ENCODE assay signal across 19 cellular contexts in genomic region chr11:2561283-2562180, GRCh38.
DNase-seq lines count a peak whose midpoint lies in the region; ATAC-seq and TF ChIP-seq lines count a peak whose summit lies in the region.
"Had no signal": no experiment of that assay in that cellular context is flagged by ENCODE, and none has a peak within 500 bp of the region (broad histone marks: within the 10 kb centered on the region; RNA-seq: fewer than 3 reads in every experiment).

No MANE protein-coding gene starts in this region.

- peaks cover 0 to 4% (median 0%) of the 10 kb centered on the region in 7 donors for H3K9me3 Mint-ChIP-seq in CD14-positive monocyte
- H3K9me3 Mint-ChIP-seq: activated CD4-positive, alpha-beta T cell treated with anti-CD3 and anti-CD28 coated beads, Interleukin-2, amount 10 ng/mL, durations not matched to agents 7 days and 5 days; activated naive CD4-positive, alpha-beta T cell treated with anti-CD3 and anti-CD28 coated beads, Interleukin-2, amount 10 ng/mL, durations not matched to agents 7 days and 5 days; IgD-negative memory B cell had no signal

- 84 to 91% (median 85%) methylated on average over 22 to 23 of the region's 23 CpGs for WGBS in ovary, 3 donors

- no peaks in the 10 kb centered on the region for H3K36me3 ChIP-seq in RWPE2 (ENCODE audit: low read depth)
- H3K36me3 ChIP-seq in ovary: no peaks in the 10 kb centered on the region
- no peaks in the 10 kb centered on the region for H3K36me3 ChIP-seq in A673 (ENCODE audit: insufficient read depth, low read length, poor library complexity, severe bottlenecking)
- H3K36me3 ChIP-seq: brain microvascular endothelial cell, neural progenitor cell had no signal

- CTCF ChIA-PET in A673 (lab: Charles Lee): no interaction called here

- H3K4me3 Mint-ChIP-seq in CD14-positive monocyte: peak overlapping the region in 1 of 2 donors; percentile 46
- H3K4me3 Mint-ChIP-seq: activated CD4-positive, alpha-beta T cell treated with anti-CD3 and anti-CD28 coated beads, Interleukin-2, amount 10 ng/mL, durations not matched to agents 7 days and 5 days; activated naive CD4-positive, alpha-beta T cell treated with anti-CD3 and anti-CD28 coated beads, Interleukin-2, amount 10 ng/mL, durations not matched to agents 7 days and 5 days; IgD-negative memory B cell; neural progenitor cell had no signal

- POLR2A ChIA-PET in A673 (lab: Charles Lee; ENCODE audit: low non-redundant PET): no interaction called here

- intact Hi-C loops in CD14-positive monocyte (cut with micrococcal nuclease) (no loop called here), left cardiac atrium (cut with DNase I) (loop anchor here in 1 of 2 donors (10.0 kb wide), 1 partner anchor 113 kb away; no protein-coding TSS in a partner anchor), ovary (cut with DNase I) (no loop called here), A673 (cut with micrococcal nuclease; ENCODE audit: unreplicated experiment) (no loop called here)

- BruUV-seq in A673 (replicated peaks; lab: Mats Ljungman, UMichigan): no TSS peak

- no peak for TF ChIP-seq EP300 in ovary (IDR thresholded peaks at IDR 0.05)

- peak overlapping the region; percentile 10 to 85 (median 56) for H3K27ac Mint-ChIP-seq in CD14-positive monocyte
- H3K27ac Mint-ChIP-seq: activated CD4-positive, alpha-beta T cell treated with anti-CD3 and anti-CD28 coated beads, Interleukin-2, amount 10 ng/mL, durations not matched to agents 7 days and 5 days; activated naive CD4-positive, alpha-beta T cell treated with anti-CD3 and anti-CD28 coated beads, Interleukin-2, amount 10 ng/mL, durations not matched to agents 7 days and 5 days; neural progenitor cell had no signal

- no peak overlapping the region for H3K4me3 ChIP-seq in RWPE2 (ENCODE audit: severe bottlenecking)
- H3K4me3 ChIP-seq in ovary: no peak overlapping the region
- H3K4me3 ChIP-seq in A673 (ENCODE audit: low read depth, low read length, poor library complexity, severe bottlenecking): no peak overlapping the region
- H3K4me3 ChIP-seq: neural progenitor cell, SK-N-MC had no signal

- H3K27ac ChIP-seq in RWPE2 (ENCODE audit: poor library complexity, severe bottlenecking): no peak overlapping the region
- no peak overlapping the region for H3K27ac ChIP-seq in ovary
- no peak overlapping the region for H3K27ac ChIP-seq in A673 (ENCODE audit: low read depth, low read length, poor library complexity, severe bottlenecking)
- H3K27ac ChIP-seq: brain microvascular endothelial cell, neural progenitor cell, SK-N-MC had no signal

- peaks cover 0 to 2% (median 1%) of the 10 kb centered on the region in 3 donors for H3K27me3 Mint-ChIP-seq in CD14-positive monocyte (ENCODE audit: low read depth in 3 of 3)
- H3K27me3 Mint-ChIP-seq: activated CD4-positive, alpha-beta T cell treated with anti-CD3 and anti-CD28 coated beads, Interleukin-2, amount 10 ng/mL, durations not matched to agents 7 days and 5 days; activated naive CD4-positive, alpha-beta T cell treated with anti-CD3 and anti-CD28 coated beads, Interleukin-2, amount 10 ng/mL, durations not matched to agents 7 days and 5 days; IgD-negative memory B cell had no signal

- TF ChIP-seq CTCF in CD14-positive monocyte (IDR thresholded peaks at IDR 0.05) (no peak), RWPE2 (IDR thresholded peaks at IDR 0.05; ENCODE audit: poor library complexity, severe bottlenecking) (no peak), ovary (IDR thresholded peaks at IDR 0.05) (no peak), A673 (conservative IDR thresholded peaks at IDR 0.05; ENCODE audit: low read depth, low read length) (no peak)

- no peak for ATAC-seq in RWPE2 (ENCODE audit: low read depth)
- peak; percentile 16 to 20 for ATAC-seq in left cardiac atrium
- no peak for ATAC-seq in GM18520 (IDR thresholded peaks at IDR 0.05; ENCODE audit: unreplicated experiment)
- no peak for ATAC-seq in GM19397 (IDR thresholded peaks at IDR 0.05; ENCODE audit: unreplicated experiment)

- no peaks in the 10 kb centered on the region for H3K9me3 ChIP-seq in RWPE2 (ENCODE audit: severe bottlenecking)
- H3K9me3 ChIP-seq in ovary: no peaks in the 10 kb centered on the region
- H3K9me3 ChIP-seq in A673 (ENCODE audit: low read depth, low read length, poor library complexity, severe bottlenecking): no peaks in the 10 kb centered on the region

- DNase-seq in CD14-positive monocyte (ENCODE audit: low spot score): peak; percentile 69
- DNase-seq in RWPE2 (ENCODE audit: low spot score): peak; percentile 49
- DNase-seq in left cardiac atrium: peak; percentile 21
- DNase-seq in ovary: peak in 3 of 5 donors; percentile 13 to 28 (median 13)
- DNase-seq in A172 (ENCODE audit: low spot score): no peak
- DNase-seq in A673 (ENCODE audit: low spot score): no peak
- DNase-seq: activated CD4-positive, alpha-beta T cell treated with anti-CD3 and anti-CD28 coated beads, Interleukin-2, amount 10 ng/mL, durations not matched to agents 7 days and 5 days; activated naive CD4-positive, alpha-beta T cell treated with anti-CD3 and anti-CD28 coated beads, Interleukin-2, amount 10 ng/mL, durations not matched to agents 7 days and 5 days; activated T-cell treated with anti-CD3 and anti-CD28 coated beads for 4 hours; brain microvascular endothelial cell; dermis blood vessel endothelial cell; NCI-H2107; stimulated activated CD4-positive, alpha-beta T cell treated with anti-CD3 and anti-CD28 coated beads, Interleukin-4, amount 100 ng/mL, for 1 hour; T1000 had no signal

- no peaks in the 10 kb centered on the region for H3K27me3 ChIP-seq in RWPE2 (ENCODE audit: insufficient read depth, poor library complexity, severe bottlenecking)
- no peaks in the 10 kb centered on the region for H3K27me3 ChIP-seq in ovary
- H3K27me3 ChIP-seq in A673 (replicated peaks; ENCODE audit: insufficient read depth, low read depth, low read length, poor library complexity): no peaks in the 10 kb centered on the region
- H3K27me3 ChIP-seq: brain microvascular endothelial cell had no signal

- H3K36me3 Mint-ChIP-seq in CD14-positive monocyte: peaks cover 18 to 24% of the 10 kb centered on the region in 2 donors
- H3K36me3 Mint-ChIP-seq: activated naive CD4-positive, alpha-beta T cell treated with anti-CD3 and anti-CD28 coated beads, Interleukin-2, amount 10 ng/mL, durations not matched to agents 7 days and 5 days; neural progenitor cell had no signal

- no peak for TF ChIP-seq POLR2A in ovary (IDR thresholded peaks at IDR 0.05)

- no peaks in the 10 kb centered on the region for H3K4me1 ChIP-seq in RWPE2 (ENCODE audit: insufficient read depth, poor library complexity, severe bottlenecking)
- no peaks in the 10 kb centered on the region for H3K4me1 ChIP-seq in ovary (ENCODE audit: insufficient read depth)
- H3K4me1 ChIP-seq in A673 (ENCODE audit: insufficient read depth, low read length, poor library complexity, severe bottlenecking): no peaks in the 10 kb centered on the region

- peaks cover 30% of the 10 kb centered on the region for H3K4me1 Mint-ChIP-seq in CD14-positive monocyte
- H3K4me1 Mint-ChIP-seq: activated CD4-positive, alpha-beta T cell treated with anti-CD3 and anti-CD28 coated beads, Interleukin-2, amount 10 ng/mL, durations not matched to agents 7 days and 5 days; neural progenitor cell had no signal

Comparison
In these comparisons a context has a peak if more than half of its experiments do, and no peak if none do; other contexts are left out.
1. DNase-seq: peak in CD14-positive monocyte (single experiment), RWPE2 (single experiment), left cardiac atrium (single experiment) and ovary (3 of 5); none in A172 (single experiment) and A673 (single experiment).
2. ATAC-seq: peak in left cardiac atrium (2 of 2); none in RWPE2 (single experiment), GM18520 (single experiment) and GM19397 (single experiment).